Comparison of ENCODE assay signal across 24 cellular contexts in genomic region chr22:19373450-19373849, GRCh38. TPM values are rescaled to one million over a fixed set of nuclear protein-coding genes. Genes with fewer than 3 reads are reported as not detected.
A peak's percentile ranks its signal among the peaks of the same experiment; 100 is the strongest.
DNase-seq lines count a peak whose midpoint lies in the region; ATAC-seq, FAIRE-seq and TF ChIP-seq lines count a peak whose summit lies in the region.
"Had no signal": no experiment of that assay in that cellular context is flagged by ENCODE, and none has a peak within 500 bp of the region (broad histone marks: within the 10 kb centered on the region; RNA-seq: fewer than 3 reads in every experiment).

No MANE protein-coding gene starts in this region.

- FAIRE-seq in K562 (lab: Jason Lieb, UNC): no peak
- peak; percentile 97 for FAIRE-seq in urothelium cell line (lab: Jason Lieb, UNC)
- FAIRE-seq: A204.1, GM12891, GM18507, H54 had no signal

- H3K9me1 ChIP-seq in K562 (ENCODE audit: control insufficient read depth, insufficient read depth, low read length): peaks cover 4% of the 10 kb centered on the region

- H3K4me1 Mint-ChIP-seq in activated naive CD4-positive, alpha-beta T cell treated with anti-CD3 and anti-CD28 coated beads, Interleukin-2, amount 10 ng/mL, durations not matched to agents 7 days and 5 days: no peaks in the 10 kb centered on the region
- no peaks in the 10 kb centered on the region for H3K4me1 Mint-ChIP-seq in memory B cell
- H3K4me1 Mint-ChIP-seq: B cell; CD4-positive, CD25-positive, alpha-beta regulatory T cell had no signal

- CTCF ChIA-PET in activated naive CD4-positive, alpha-beta T cell treated with anti-CD3 and anti-CD28 coated beads, Interleukin-2, amount 10 ng/mL, durations not matched to agents 7 days and 5 days (lab: Charles Lee): no interaction called here
- CTCF ChIA-PET in K562 (lab: Yijun Ruan, JAX; ENCODE audit: low intra/inter-chr PET ratio): no interaction called here

- ATAC-seq in K562 (no peak), memory B cell (ENCODE audit: low read depth) (no peak), HG02571 (IDR thresholded peaks at IDR 0.05; ENCODE audit: unreplicated experiment) (no peak)
- ATAC-seq: CD8-positive, alpha-beta T cell had no signal

- POLR2A ChIA-PET in K562 (lab: Yijun Ruan, JAX): interaction anchor here (1.0 to 3.9 kb wide), 5 partner anchors 8 to 24 kb away, joined by 3 to 24 read pairs (median 3); no protein-coding TSS in a partner anchor

- no peak overlapping the region for H3K4me3 ChIP-seq in K562
- H3K4me3 ChIP-seq: BLaER1, HAP-1 had no signal

- no peak for TF ChIP-seq POLR2A in K562 (conservative IDR thresholded peaks at IDR 0.05)

- no peaks in the 10 kb centered on the region for H3K9me3 Mint-ChIP-seq in activated naive CD4-positive, alpha-beta T cell treated with anti-CD3 and anti-CD28 coated beads, Interleukin-2, amount 10 ng/mL, durations not matched to agents 7 days and 5 days
- no peaks in the 10 kb centered on the region for H3K9me3 Mint-ChIP-seq in memory B cell
- H3K9me3 Mint-ChIP-seq: CD8-positive, alpha-beta T cell; HFFc6 had no signal

- no peaks in the 10 kb centered on the region; the same call in 1 of the 2 replicates for H4K20me1 ChIP-seq in K562 (replicated peaks; ENCODE audit: control insufficient read depth, insufficient read depth, low read length)
- H4K20me1 ChIP-seq: BLaER1 had no signal

- no peak for DNase-seq in activated naive CD4-positive, alpha-beta T cell treated with anti-CD3 and anti-CD28 coated beads, Interleukin-2, amount 10 ng/mL, durations not matched to agents 7 days and 5 days
- DNase-seq in activated naive CD4-positive, alpha-beta T cell treated with Interleukin-2 at 50 U/mL for 16 hours: no peak
- DNase-seq in K562 (ENCODE audit: extremely low read depth in 1 of 4, low spot score in 3 of 4): no peak
- no peak for DNase-seq in memory B cell (ENCODE audit: low spot score in 2 of 2)
- no peak for DNase-seq in urothelium cell line (ENCODE audit: low spot score)
- no peak for DNase-seq in activated effector memory CD4-positive, alpha-beta T cell treated with Interleukin-2 at 50 U/mL for 16 hours
- DNase-seq in cerebellum (ENCODE audit: low spot score): no peak
- DNase-seq: CD4-positive, CD25-positive, alpha-beta regulatory T cell; CD8-positive, alpha-beta T cell; DMS53; DMS79 treated with DMSO at 0.1 percent for 48 hours; GF-D8; GOT3; HFFc6 had no signal

- peaks cover 47% of the 10 kb centered on the region for H3K36me3 Mint-ChIP-seq in activated naive CD4-positive, alpha-beta T cell treated with anti-CD3 and anti-CD28 coated beads, Interleukin-2, amount 10 ng/mL, durations not matched to agents 7 days and 5 days
- peaks cover 26% of the 10 kb centered on the region for H3K36me3 Mint-ChIP-seq in memory B cell

- no TSS peak for BruUV-seq in K562 (replicated peaks; lab: Mats Ljungman, UMichigan)

- H3K27ac ChIP-seq in K562 (ENCODE audit: extremely low read depth, low read depth, low read length): no peak overlapping the region
- H3K27ac ChIP-seq: 22Rv1, BLaER1, C4-2B had no signal

- no peak overlapping the region for H3K9ac ChIP-seq in K562 (ENCODE audit: insufficient read depth in 1 of 2, low read depth in 2 of 2, low read length in 2 of 2)
- H3K9ac ChIP-seq: BLaER1 had no signal

- H3K79me2 ChIP-seq in K562 (ENCODE audit: control insufficient read depth, insufficient read depth, low read length): no peaks in the 10 kb centered on the region

- H3K27ac Mint-ChIP-seq in activated naive CD4-positive, alpha-beta T cell treated with anti-CD3 and anti-CD28 coated beads, Interleukin-2, amount 10 ng/mL, durations not matched to agents 7 days and 5 days: peak overlapping the region; percentile 4
- H3K27ac Mint-ChIP-seq in memory B cell: peak overlapping the region; percentile 31
- H3K27ac Mint-ChIP-seq: B cell; CD4-positive, CD25-positive, alpha-beta regulatory T cell; CD8-positive, alpha-beta T cell; HFFc6 had no signal

- in situ Hi-C loops in K562 (cut with MboI): no loop called here

- no peak for TF ChIP-seq CTCF in K562 (IDR thresholded peaks at IDR 0.05 in 2 of 3, conservative IDR thresholded peaks at IDR 0.05 in 1 of 3; ENCODE audit: insufficient read depth in 2 of 3, low read depth in 1 of 3, low read length in 3 of 3)

- no peak for TF ChIP-seq RAD21 in K562 (CRISPR knock-in tag; conservative IDR thresholded peaks at IDR 0.05 in 1 of 2, IDR thresholded peaks at IDR 0.05 in 1 of 2)

- no peak overlapping the region for H3K4me3 Mint-ChIP-seq in activated naive CD4-positive, alpha-beta T cell treated with anti-CD3 and anti-CD28 coated beads, Interleukin-2, amount 10 ng/mL, durations not matched to agents 7 days and 5 days
- no peak overlapping the region for H3K4me3 Mint-ChIP-seq in memory B cell
- H3K4me3 Mint-ChIP-seq: B cell; CD4-positive, CD25-positive, alpha-beta regulatory T cell; CD8-positive, alpha-beta T cell; HFFc6 had no signal

- no peaks in the 10 kb centered on the region for H3K27me3 ChIP-seq in K562 (ENCODE audit: control insufficient read depth in 2 of 2, insufficient read depth in 2 of 2, low read length in 2 of 2)
- H3K27me3 ChIP-seq: BLaER1 had no signal

- peaks cover 99% of the 10 kb centered on the region for H3K36me3 ChIP-seq in K562 (ENCODE audit: control insufficient read depth, insufficient read depth, low read length)

- H3K9me3 ChIP-seq in K562 (replicated peaks; ENCODE audit: control insufficient read depth, insufficient read depth, low read depth, low read length): no peaks in the 10 kb centered on the region
- H3K9me3 ChIP-seq: BLaER1, HAP-1 had no signal

- 92% methylated on average over 5 of the region's 5 CpGs for WGBS in K562 (ENCODE audit: insufficient coverage, low coverage, missing lambda C conversion rate)

- no peak overlapping the region for H2AFZ ChIP-seq in K562 (ENCODE audit: low read depth, low read length)

- H3K27me3 Mint-ChIP-seq in activated naive CD4-positive, alpha-beta T cell treated with anti-CD3 and anti-CD28 coated beads, Interleukin-2, amount 10 ng/mL, durations not matched to agents 7 days and 5 days: no peaks in the 10 kb centered on the region
- no peaks in the 10 kb centered on the region for H3K27me3 Mint-ChIP-seq in memory B cell
- H3K27me3 Mint-ChIP-seq: B cell; CD4-positive, CD25-positive, alpha-beta regulatory T cell had no signal

- H3K4me1 ChIP-seq in K562 (replicated peaks in 1 of 2; ENCODE audit: control insufficient read depth in 2 of 2, insufficient read depth in 2 of 2, low read length in 2 of 2): no peaks in the 10 kb centered on the region
- H3K4me1 ChIP-seq: BLaER1, HAP-1 had no signal

- no peak overlapping the region for H3K4me2 ChIP-seq in K562 (ENCODE audit: insufficient read depth, low read length)
- H3K4me2 ChIP-seq: BLaER1 had no signal

- intact Hi-C loops in K562 (cut with micrococcal nuclease): loop anchor here (5.0 kb wide), 2 partner anchors 196 to 259 kb away; partner anchors contain the start of gene SLC25A1

- no peak for TF ChIP-seq EP300 in K562 (IDR thresholded peaks at IDR 0.05; ENCODE audit: low read length)

TF ChIP-seq in K562, 482 proteins besides CTCF, POLR2A, EP300 and RAD21 (continues in another document):
- TF ChIP-seq TARDBP (IDR thresholded peaks at IDR 0.05) (no peak), ZC3H11A (IDR thresholded peaks at IDR 0.05; ENCODE audit: low read depth, low read length) (no peak), JUND (IDR thresholded peaks at IDR 0.05; ENCODE audit: borderline replicate concordance, low read depth, low read length) (no peak), JUND (tag; IDR thresholded peaks at IDR 0.05; ENCODE audit: borderline replicate concordance, low read depth, low read length) (no peak)

RNA-seq across cellular contexts. Expression of gene HIRA, which starts 58.1 kb away (rescaled TPM):
- 103 and 120 TPM in 2 replicates for total RNA-seq in K562 (2011; cell fraction: chromatin; rRNA removed; ENCODE audit: low replicate concordance)
- total RNA-seq in K562 (2011; cell fraction: nucleolus; rRNA removed): 79.7 and 81.6 TPM in 2 replicates
- 66.5 and 67.1 TPM in 2 replicates for total RNA-seq in K562 (2011; cell fraction: nucleoplasm; rRNA removed)
- total RNA-seq in K562 (2014; rRNA removed): 58.3 and 70.6 TPM in 2 replicates
- 53.9 and 54.0 TPM in 2 replicates for total RNA-seq in K562 (2014; rRNA removed; fragmentation: Illumina TruSeq; extraction: Trizol)
- 57.5 and 58.4 TPM in 2 replicates for total RNA-seq in K562 (2015; rRNA removed; fragmentation: Illumina TruSeq; extraction: Trizol)
- 115 and 132 TPM in 2 replicates for total RNA-seq in K562 (2021)
- 71.7 and 82.2 TPM in 2 replicates for polyA plus RNA-seq in K562 (2011; rRNA removed)
- 105 and 109 TPM in 2 replicates for polyA plus RNA-seq in K562 (2011; cell fraction: cytosol; rRNA removed)
- polyA plus RNA-seq in K562 (2011; cell fraction: nucleus; rRNA removed): 104 and 124 TPM in 2 replicates
- polyA plus RNA-seq in K562 (2012): 91.6 and 91.8 TPM in 2 replicates
- 106 and 114 TPM in 2 replicates for polyA plus RNA-seq in K562 (2014; fragmentation: Illumina TruSeq; extraction: Trizol)
- 1 to 10 TPM in 1 of 2 experiments, under 1 TPM in 1; 0.96 to 1.2 TPM for polyA plus RNA-seq in K562 (2014; fragmentation: Nextera tagmentation; extraction: Ambion mirVana)
- 80.0 and 80.8 TPM in 2 replicates for polyA plus RNA-seq in K562 (2014; rRNA removed)
- polyA minus RNA-seq in K562 (2011; rRNA and poly(A)+ RNA removed): 93.7 and 126 TPM in 2 replicates
- 65.3 and 93.4 TPM in 2 replicates for polyA minus RNA-seq in K562 (2011; cell fraction: cytosol; rRNA and poly(A)+ RNA removed)
- 30.3 and 61.3 TPM in 2 replicates for polyA minus RNA-seq in K562 (2011; cell fraction: nucleus; rRNA and poly(A)+ RNA removed)
- total RNA-seq in cerebellum: 19.7 TPM

RNA-seq across cellular contexts. Expression of gene MRPL40, which starts 58.9 kb away (rescaled TPM):
- total RNA-seq in K562 (2011; cell fraction: chromatin; rRNA removed; ENCODE audit: low replicate concordance): 13.9 and 26.1 TPM in 2 replicates
- total RNA-seq in K562 (2011; cell fraction: nucleolus; rRNA removed): 29.0 and 32.5 TPM in 2 replicates
- total RNA-seq in K562 (2011; cell fraction: nucleoplasm; rRNA removed): 25.1 and 32.0 TPM in 2 replicates
- total RNA-seq in K562 (2014; rRNA removed) (160 and 182 TPM in 2 replicates), K562 (2014; rRNA removed; fragmentation: Illumina TruSeq; extraction: Trizol) (208 and 209 TPM in 2 replicates), K562 (2015; rRNA removed; fragmentation: Illumina TruSeq; extraction: Trizol) (181 and 198 TPM in 2 replicates), K562 (2021) (132 and 144 TPM in 2 replicates), cerebellum (6.6 TPM)
- polyA plus RNA-seq in K562 (2011; rRNA removed) (175 and 219 TPM in 2 replicates), K562 (2014; fragmentation: Illumina TruSeq; extraction: Trizol) (197 and 237 TPM in 2 replicates), K562 (2014; fragmentation: Nextera tagmentation; extraction: Ambion mirVana) (100 to 1,000 TPM; 601 to 652 TPM), K562 (2014; rRNA removed) (223 TPM in 2 replicates)
- 88.3 and 113 TPM in 2 replicates for polyA plus RNA-seq in K562 (2011; cell fraction: cytosol; rRNA removed)
- polyA plus RNA-seq in K562 (2011; cell fraction: nucleus; rRNA removed): 34.6 and 66.5 TPM in 2 replicates
- 159 TPM in 2 replicates for polyA plus RNA-seq in K562 (2012)
- polyA minus RNA-seq in K562 (2011; rRNA and poly(A)+ RNA removed): 52.5 and 73.2 TPM in 2 replicates
- polyA minus RNA-seq in K562 (2011; cell fraction: cytosol; rRNA and poly(A)+ RNA removed): 31.3 and 34.3 TPM in 2 replicates
- polyA minus RNA-seq in K562 (2011; cell fraction: nucleus; rRNA and poly(A)+ RNA removed): 12.0 and 31.3 TPM in 2 replicates
